In the genomic region with DNA sequence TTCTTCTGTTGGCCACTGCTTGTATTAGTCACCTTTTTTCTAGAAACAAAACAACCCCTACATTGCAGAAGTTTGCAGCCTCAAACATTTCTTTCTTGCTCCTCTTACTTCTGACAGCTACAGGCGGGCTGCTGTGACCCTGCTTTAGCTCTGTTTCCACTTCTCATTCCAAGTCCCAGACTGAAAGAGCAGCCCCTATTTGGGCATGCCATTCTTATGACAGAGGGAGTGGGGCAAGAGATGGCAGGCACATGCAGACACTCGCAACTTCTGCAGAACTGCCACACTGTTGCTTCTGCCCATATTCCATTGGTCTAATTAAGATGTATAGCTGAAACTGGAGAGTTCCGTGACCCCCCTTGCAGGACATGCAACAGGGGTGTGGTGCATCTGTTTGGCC, we compare ENCODE assay signal across 8 cellular contexts.
"Had no signal": no experiment of that assay in that cellular context is flagged by ENCODE, and none has a peak within 500 bp of the region (broad histone marks: within the 10 kb centered on the region; RNA-seq: fewer than 3 reads in every experiment).

No MANE protein-coding gene starts in this region.

- H3K36me3 ChIP-seq: HAP-1 had no signal

- H3K9ac ChIP-seq: GM23248, KMS-11 had no signal

- H3K4me2 ChIP-seq: KMS-11 had no signal

- ATAC-seq: HCT116 had no signal

- DNase-seq: GM23248, GOT3, H7, KBM-7 had no signal

- H3K4me3 ChIP-seq: GM23248, HAP-1 had no signal

- H2AFZ ChIP-seq: GM23248 had no signal

- H3K9me3 ChIP-seq: HAP-1 had no signal

- H3K27ac ChIP-seq: GM23248, HL-60, KMS-11 had no signal
